ENCODE assay signal across 1 cellular context in genomic region chr19:13774217-13775191, GRCh38.
TF ChIP-seq lines count a peak whose summit lies in the region.

Gene C19orf53 (plus strand): TSS chr19:13774456. CDS start chr19:13774478, 22 bp downstream.

TF ChIP-seq in HepG2, 621 proteins besides CTCF, POLR2A, EP300 and RAD21 (continued from another document and continues in another):
- TF ChIP-seq, protein P1, sequence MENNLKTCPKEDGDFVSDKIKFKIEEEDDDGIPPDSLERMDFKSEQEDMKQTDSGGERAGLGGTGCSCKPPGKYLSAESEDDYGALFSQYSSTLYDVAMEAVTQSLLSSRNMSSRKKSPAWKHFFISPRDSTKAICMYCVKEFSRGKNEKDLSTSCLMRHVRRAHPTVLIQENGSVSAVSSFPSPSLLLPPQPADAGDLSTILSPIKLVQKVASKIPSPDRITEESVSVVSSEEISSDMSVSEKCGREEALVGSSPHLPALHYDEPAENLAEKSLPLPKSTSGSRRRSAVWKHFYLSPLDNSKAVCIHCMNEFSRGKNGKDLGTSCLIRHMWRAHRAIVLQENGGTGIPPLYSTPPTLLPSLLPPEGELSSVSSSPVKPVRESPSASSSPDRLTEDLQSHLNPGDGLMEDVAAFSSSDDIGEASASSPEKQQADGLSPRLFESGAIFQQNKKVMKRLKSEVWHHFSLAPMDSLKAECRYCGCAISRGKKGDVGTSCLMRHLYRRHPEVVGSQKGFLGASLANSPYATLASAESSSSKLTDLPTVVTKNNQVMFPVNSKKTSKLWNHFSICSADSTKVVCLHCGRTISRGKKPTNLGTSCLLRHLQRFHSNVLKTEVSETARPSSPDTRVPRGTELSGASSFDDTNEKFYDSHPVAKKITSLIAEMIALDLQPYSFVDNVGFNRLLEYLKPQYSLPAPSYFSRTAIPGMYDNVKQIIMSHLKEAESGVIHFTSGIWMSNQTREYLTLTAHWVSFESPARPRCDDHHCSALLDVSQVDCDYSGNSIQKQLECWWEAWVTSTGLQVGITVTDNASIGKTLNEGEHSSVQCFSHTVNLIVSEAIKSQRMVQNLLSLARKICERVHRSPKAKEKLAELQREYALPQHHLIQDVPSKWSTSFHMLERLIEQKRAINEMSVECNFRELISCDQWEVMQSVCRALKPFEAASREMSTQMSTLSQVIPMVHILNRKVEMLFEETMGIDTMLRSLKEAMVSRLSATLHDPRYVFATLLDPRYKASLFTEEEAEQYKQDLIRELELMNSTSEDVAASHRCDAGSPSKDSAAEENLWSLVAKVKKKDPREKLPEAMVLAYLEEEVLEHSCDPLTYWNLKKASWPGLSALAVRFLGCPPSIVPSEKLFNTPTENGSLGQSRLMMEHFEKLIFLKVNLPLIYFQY (CRISPR knock-in tag; IDR thresholded peaks at IDR 0.05; ENCODE audit: borderline replicate concordance), result no peak
- TF ChIP-seq, protein P2, sequence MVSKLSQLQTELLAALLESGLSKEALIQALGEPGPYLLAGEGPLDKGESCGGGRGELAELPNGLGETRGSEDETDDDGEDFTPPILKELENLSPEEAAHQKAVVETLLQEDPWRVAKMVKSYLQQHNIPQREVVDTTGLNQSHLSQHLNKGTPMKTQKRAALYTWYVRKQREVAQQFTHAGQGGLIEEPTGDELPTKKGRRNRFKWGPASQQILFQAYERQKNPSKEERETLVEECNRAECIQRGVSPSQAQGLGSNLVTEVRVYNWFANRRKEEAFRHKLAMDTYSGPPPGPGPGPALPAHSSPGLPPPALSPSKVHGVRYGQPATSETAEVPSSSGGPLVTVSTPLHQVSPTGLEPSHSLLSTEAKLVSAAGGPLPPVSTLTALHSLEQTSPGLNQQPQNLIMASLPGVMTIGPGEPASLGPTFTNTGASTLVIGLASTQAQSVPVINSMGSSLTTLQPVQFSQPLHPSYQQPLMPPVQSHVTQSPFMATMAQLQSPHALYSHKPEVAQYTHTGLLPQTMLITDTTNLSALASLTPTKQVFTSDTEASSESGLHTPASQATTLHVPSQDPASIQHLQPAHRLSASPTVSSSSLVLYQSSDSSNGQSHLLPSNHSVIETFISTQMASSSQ (IDR thresholded peaks at IDR 0.05; ENCODE audit: low read depth), result peak; percentile 49; the same call in 1 of the 2 replicates
- TF ChIP-seq, protein P2 (CRISPR knock-in tag; IDR thresholded peaks at IDR 0.05; ENCODE audit: borderline replicate concordance), result peak; percentile 77
- TF ChIP-seq PHF5A (CRISPR knock-in tag; IDR thresholded peaks at IDR 0.05; ENCODE audit: low read depth, unreplicated experiment) (peak; percentile 94), ZNF7 (CRISPR knock-in tag; IDR thresholded peaks at IDR 0.05) (no peak), ZFP91 (CRISPR knock-in tag; IDR thresholded peaks at IDR 0.05; ENCODE audit: borderline replicate concordance) (peak; percentile 100), ZSCAN31 (CRISPR knock-in tag; IDR thresholded peaks at IDR 0.05; ENCODE audit: low read depth) (0 out of 2 replicates have a peak, but pooled peaks have one; percentile 55), TCF7 (IDR thresholded peaks at IDR 0.05; ENCODE audit: low read depth) (no peak), SP5 (CRISPR knock-in tag; IDR thresholded peaks at IDR 0.05; ENCODE audit: borderline replicate concordance, low read depth) (peak; percentile 95), SMAD1 (CRISPR knock-in tag; IDR thresholded peaks at IDR 0.05; ENCODE audit: borderline replicate concordance, low read depth) (no peak), ESRRA (CRISPR knock-in tag; IDR thresholded peaks at IDR 0.05; ENCODE audit: low read depth) (0 out of 2 replicates have a peak, but pooled peaks have one; percentile 78), RFX5 (IDR thresholded peaks at IDR 0.05; ENCODE audit: low read depth, low read length) (0 out of 2 replicates have a peak, but pooled peaks have one; percentile 9), CEBPB (IDR thresholded peaks at IDR 0.05; ENCODE audit: borderline replicate concordance, low read depth, low read length) (no peak), PRDM15 (CRISPR knock-in tag; IDR thresholded peaks at IDR 0.05) (no peak), DZIP1 (CRISPR knock-in tag; IDR thresholded peaks at IDR 0.05) (no peak), KDM5A (IDR thresholded peaks at IDR 0.05; ENCODE audit: borderline replicate concordance, low read length) (peak; percentile 93), SRF (IDR thresholded peaks at IDR 0.05; ENCODE audit: low read depth, low read length) (0 out of 2 replicates have a peak, but pooled peaks have one; percentile 50), SRY (CRISPR knock-in tag; IDR thresholded peaks at IDR 0.05) (peak; percentile 66; the same call in 1 of the 2 replicates), ZNF3 (CRISPR knock-in tag; IDR thresholded peaks at IDR 0.05) (no peak)
- TF ChIP-seq, protein P3, sequence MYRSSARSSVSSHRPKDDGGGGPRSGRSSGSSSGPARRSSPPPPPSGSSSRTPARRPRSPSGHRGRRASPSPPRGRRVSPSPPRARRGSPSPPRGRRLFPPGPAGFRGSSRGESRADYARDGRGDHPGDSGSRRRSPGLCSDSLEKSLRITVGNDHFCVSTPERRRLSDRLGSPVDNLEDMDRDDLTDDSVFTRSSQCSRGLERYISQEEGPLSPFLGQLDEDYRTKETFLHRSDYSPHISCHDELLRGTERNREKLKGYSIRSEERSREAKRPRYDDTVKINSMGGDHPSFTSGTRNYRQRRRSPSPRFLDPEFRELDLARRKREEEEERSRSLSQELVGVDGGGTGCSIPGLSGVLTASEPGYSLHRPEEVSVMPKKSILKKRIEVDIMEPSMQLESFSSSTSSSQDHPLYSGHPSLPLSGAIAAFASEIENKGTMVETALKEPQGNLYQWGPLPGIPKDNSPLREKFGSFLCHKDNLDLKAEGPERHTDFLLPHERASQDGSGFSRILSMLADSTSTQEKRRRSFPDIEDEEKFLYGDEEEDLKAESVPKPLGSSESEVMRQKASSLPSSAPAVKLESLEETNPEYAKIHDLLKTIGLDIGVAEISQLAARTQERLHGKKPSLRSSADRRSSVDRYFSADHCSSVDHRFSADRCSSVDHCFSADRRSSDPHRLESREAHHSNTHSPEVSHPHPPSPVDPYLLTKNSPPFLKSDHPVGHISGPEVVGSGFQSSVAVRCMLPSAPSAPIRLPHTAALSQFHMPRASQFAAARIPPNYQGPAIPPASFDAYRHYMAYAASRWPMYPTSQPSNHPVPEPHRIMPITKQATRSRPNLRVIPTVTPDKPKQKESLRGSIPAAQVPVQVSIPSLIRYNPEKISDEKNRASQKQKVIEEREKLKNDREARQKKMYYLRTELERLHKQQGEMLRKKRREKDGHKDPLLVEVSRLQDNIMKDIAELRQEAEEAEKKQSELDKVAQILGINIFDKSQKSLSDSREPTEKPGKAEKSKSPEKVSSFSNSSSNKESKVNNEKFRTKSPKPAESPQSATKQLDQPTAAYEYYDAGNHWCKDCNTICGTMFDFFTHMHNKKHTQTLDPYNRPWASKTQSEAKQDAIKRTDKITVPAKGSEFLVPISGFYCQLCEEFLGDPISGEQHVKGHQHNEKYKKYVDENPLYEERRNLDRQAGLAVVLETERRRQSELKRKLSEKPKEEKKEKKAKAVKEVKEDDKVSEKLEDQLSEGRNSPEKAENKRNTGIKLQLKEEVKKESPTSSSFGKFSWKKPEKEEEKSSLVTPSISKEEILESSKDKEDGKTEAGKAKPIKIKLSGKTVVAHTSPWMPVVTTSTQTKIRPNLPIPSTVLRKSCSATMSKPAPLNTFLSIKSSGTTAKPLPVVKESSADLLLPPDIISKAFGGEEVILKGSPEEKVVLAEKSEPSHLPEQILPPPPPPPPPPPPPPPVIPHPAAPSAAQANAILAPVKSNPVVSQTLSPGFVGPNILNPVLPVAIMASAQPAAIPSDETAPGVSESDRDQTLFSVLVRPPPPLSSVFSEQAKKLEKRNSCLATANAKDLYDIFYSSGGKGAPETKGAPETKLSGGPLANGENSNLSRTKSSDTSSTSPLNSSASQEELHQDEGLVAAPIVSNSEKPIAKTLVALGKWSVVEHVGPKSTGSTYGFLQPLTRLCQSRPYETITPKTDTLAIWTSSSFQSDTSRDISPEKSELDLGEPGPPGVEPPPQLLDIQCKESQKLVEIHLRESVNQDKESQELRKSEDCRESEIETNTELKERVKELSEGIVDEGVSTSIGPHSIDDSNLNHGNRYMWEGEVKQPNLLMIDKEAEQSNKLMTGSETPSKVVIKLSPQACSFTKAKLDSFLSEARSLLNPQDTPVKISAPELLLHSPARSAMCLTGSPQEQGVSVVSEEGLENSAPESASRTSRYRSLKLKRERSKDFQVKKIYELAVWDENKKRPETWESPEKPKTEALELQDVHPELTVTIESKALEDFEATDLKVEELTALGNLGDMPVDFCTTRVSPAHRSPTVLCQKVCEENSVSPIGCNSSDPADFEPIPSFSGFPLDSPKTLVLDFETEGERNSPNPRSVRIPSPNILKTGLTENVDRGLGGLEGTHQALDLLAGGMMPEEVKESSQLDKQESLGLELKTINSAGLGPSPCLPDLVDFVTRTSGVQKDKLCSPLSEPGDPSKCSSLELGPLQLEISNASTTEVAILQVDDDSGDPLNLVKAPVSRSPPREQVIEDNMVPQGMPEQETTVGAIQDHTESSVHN (CRISPR knock-in tag; IDR thresholded peaks at IDR 0.05), result peak; percentile 87; the same call in 1 of the 2 replicates
- TF ChIP-seq, protein P4, sequence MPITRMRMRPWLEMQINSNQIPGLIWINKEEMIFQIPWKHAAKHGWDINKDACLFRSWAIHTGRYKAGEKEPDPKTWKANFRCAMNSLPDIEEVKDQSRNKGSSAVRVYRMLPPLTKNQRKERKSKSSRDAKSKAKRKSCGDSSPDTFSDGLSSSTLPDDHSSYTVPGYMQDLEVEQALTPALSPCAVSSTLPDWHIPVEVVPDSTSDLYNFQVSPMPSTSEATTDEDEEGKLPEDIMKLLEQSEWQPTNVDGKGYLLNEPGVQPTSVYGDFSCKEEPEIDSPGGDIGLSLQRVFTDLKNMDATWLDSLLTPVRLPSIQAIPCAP (CRISPR knock-in tag; IDR thresholded peaks at IDR 0.05; ENCODE audit: low read depth), result 0 out of 2 replicates have a peak, but pooled peaks have one; percentile 68
- TF ChIP-seq, protein P5, sequence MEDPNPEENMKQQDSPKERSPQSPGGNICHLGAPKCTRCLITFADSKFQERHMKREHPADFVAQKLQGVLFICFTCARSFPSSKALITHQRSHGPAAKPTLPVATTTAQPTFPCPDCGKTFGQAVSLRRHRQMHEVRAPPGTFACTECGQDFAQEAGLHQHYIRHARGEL (CRISPR knock-in tag; IDR thresholded peaks at IDR 0.05), result no peak
- TF ChIP-seq, protein P6, sequence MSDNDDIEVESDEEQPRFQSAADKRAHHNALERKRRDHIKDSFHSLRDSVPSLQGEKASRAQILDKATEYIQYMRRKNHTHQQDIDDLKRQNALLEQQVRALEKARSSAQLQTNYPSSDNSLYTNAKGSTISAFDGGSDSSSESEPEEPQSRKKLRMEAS (IDR thresholded peaks at IDR 0.05), result peak; percentile 96
